Comparison of ENCODE assay signal across 12 cellular contexts in the genomic region with DNA sequence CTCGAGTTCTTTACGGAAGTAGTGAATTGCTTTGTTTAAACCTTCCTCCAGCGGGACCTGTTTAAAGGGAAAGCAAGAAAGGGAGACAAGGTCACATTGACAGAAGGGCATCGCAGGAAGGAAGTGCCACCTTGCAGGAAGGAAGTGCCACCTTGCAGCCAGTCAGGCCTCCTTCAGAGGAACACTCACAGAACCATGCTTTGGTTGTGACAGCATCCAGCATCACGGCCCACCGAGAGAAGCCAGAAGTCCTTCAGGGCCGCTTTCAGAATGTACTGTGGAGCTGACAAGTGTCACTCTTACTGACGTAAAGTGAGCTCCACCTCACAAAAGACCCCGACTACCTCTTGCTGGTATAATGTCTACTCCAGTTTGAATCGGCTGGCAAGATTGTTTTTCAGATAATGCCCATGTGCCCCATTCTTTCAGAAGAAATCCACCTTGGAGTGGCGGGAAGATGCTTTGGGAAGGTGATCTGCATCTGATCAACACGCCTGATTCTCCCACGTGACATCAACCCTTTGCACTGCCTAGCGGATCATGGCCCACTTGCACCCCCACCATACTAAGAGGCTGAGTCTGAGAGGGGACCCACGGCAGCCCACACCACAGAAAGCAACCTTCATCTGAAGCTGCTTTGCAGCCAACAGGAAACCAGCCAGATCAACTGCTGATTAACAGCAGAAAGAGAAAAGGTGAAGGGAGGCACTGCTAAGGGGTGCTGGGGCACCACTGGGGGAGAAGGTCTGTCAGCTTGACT.
DNase-seq lines count a peak whose midpoint lies in the region; ATAC-seq and TF ChIP-seq lines count a peak whose summit lies in the region.
"Had no signal": no experiment of that assay in that cellular context is flagged by ENCODE, and none has a peak within 500 bp of the region (broad histone marks: within the 10 kb centered on the region; RNA-seq: fewer than 3 reads in every experiment).

No MANE protein-coding gene starts in this region.

- TF ChIP-seq EP300 in gastroesophageal sphincter (IDR thresholded peaks at IDR 0.05) = no peak

- peaks cover 9% of the 10 kb centered on the region for H3K36me3 Mint-ChIP-seq in IgD-negative memory B cell
- H3K36me3 Mint-ChIP-seq in activated naive CD4-positive, alpha-beta T cell treated with anti-CD3 and anti-CD28 coated beads, Interleukin-2, amount 50 U/mL, for 24 hours = peaks cover 21% of the 10 kb centered on the region
- H3K36me3 Mint-ChIP-seq in osteocyte (ENCODE audit: unreplicated experiment) = peaks cover 3% of the 10 kb centered on the region

- H3K4me1 Mint-ChIP-seq in IgD-negative memory B cell = peaks cover 0 to 12% (median 11%) of the 10 kb centered on the region in 3 donors
- peaks cover 84% of the 10 kb centered on the region for H3K4me1 Mint-ChIP-seq in activated naive CD4-positive, alpha-beta T cell treated with anti-CD3 and anti-CD28 coated beads, Interleukin-2, amount 50 U/mL, for 24 hours
- no peaks in the 10 kb centered on the region for H3K4me1 Mint-ChIP-seq in osteocyte (ENCODE audit: unreplicated experiment)

- no peak overlapping the region for H3K4me3 ChIP-seq in gastroesophageal sphincter

- no peak overlapping the region for H3K27ac ChIP-seq in gastroesophageal sphincter

- H3K36me3 ChIP-seq in gastroesophageal sphincter = peaks cover 0 to 68% of the 10 kb centered on the region in 2 donors

- no peak for TF ChIP-seq POLR2A in gastroesophageal sphincter (IDR thresholded peaks at IDR 0.05)

- DNase-seq in activated CD4-positive, alpha-beta T cell treated with anti-CD3 and anti-CD28 coated beads, Interleukin-2, amount 50 U/mL, for 1 hour = peak; percentile 70
- peak; percentile 60 for DNase-seq in osteocyte (ENCODE audit: extremely low spot score, unreplicated experiment)
- no peak for DNase-seq in NCI-H1048 (lab: John Stamatoyannopoulos, UW)
- DNase-seq: aorta, HFFc6, hippocampal formation, NCI-H2227 treated with DMSO at 0.1 percent for 48 hours had no signal

- 58 to 78% methylated on average over 4 to 12 of the region's 15 CpGs for WGBS in gastroesophageal sphincter (ENCODE audit: low coverage in 1 of 2), 2 donors

- peaks cover 0 to under 1% (median 0%) of the 10 kb centered on the region in 3 donors for H3K9me3 Mint-ChIP-seq in IgD-negative memory B cell
- H3K9me3 Mint-ChIP-seq in activated naive CD4-positive, alpha-beta T cell treated with anti-CD3 and anti-CD28 coated beads, Interleukin-2, amount 50 U/mL, for 24 hours = no peaks in the 10 kb centered on the region
- H3K9me3 Mint-ChIP-seq in osteocyte (ENCODE audit: unreplicated experiment) = peaks cover 1% of the 10 kb centered on the region
- H3K9me3 Mint-ChIP-seq: HFFc6 had no signal

- H3K4me3 Mint-ChIP-seq in IgD-negative memory B cell = peak overlapping the region in 2 of 4 donors; percentile 6 to 48
- H3K4me3 Mint-ChIP-seq in activated naive CD4-positive, alpha-beta T cell treated with anti-CD3 and anti-CD28 coated beads, Interleukin-2, amount 50 U/mL, for 24 hours = peak overlapping the region; percentile 82
- H3K4me3 Mint-ChIP-seq in osteocyte (ENCODE audit: unreplicated experiment) = no peak overlapping the region
- H3K4me3 Mint-ChIP-seq: HFFc6 had no signal

- H3K27ac Mint-ChIP-seq in IgD-negative memory B cell = peak overlapping the region in 2 of 3 donors; percentile 62 to 65
- H3K27ac Mint-ChIP-seq in activated naive CD4-positive, alpha-beta T cell treated with anti-CD3 and anti-CD28 coated beads, Interleukin-2, amount 50 U/mL, for 24 hours = peak overlapping the region; percentile 92
- no peak overlapping the region for H3K27ac Mint-ChIP-seq in osteocyte (ENCODE audit: unreplicated experiment)
- H3K27ac Mint-ChIP-seq: HFFc6 had no signal

- no peak for TF ChIP-seq CTCF in osteocyte (IDR thresholded peaks at IDR 0.05)
- no peak for TF ChIP-seq CTCF in gastroesophageal sphincter (IDR thresholded peaks at IDR 0.05)

- H3K27me3 Mint-ChIP-seq in IgD-negative memory B cell = no peaks in the 10 kb centered on the region
- H3K27me3 Mint-ChIP-seq in activated naive CD4-positive, alpha-beta T cell treated with anti-CD3 and anti-CD28 coated beads, Interleukin-2, amount 50 U/mL, for 24 hours = no peaks in the 10 kb centered on the region
- H3K27me3 Mint-ChIP-seq in osteocyte (ENCODE audit: unreplicated experiment) = peaks cover under 1% of the 10 kb centered on the region

- H3K27me3 ChIP-seq in gastroesophageal sphincter = no peaks in the 10 kb centered on the region

- no peaks in the 10 kb centered on the region for H3K4me1 ChIP-seq in gastroesophageal sphincter

- ATAC-seq in gastroesophageal sphincter = no peak
- ATAC-seq in GM21717 (IDR thresholded peaks at IDR 0.05; ENCODE audit: unreplicated experiment) = no peak
- ATAC-seq in GM21528 (IDR thresholded peaks at IDR 0.05; ENCODE audit: low FRiP score, unreplicated experiment) = no peak

- H3K9me3 ChIP-seq in gastroesophageal sphincter = no peaks in the 10 kb centered on the region
